In genomic region chr4:76640252-76640925, GRCh38 we compare ENCODE assay signal across 10 cellular contexts.
DNase-seq lines count a peak whose midpoint lies in the region; ATAC-seq and TF ChIP-seq lines count a peak whose summit lies in the region.
"Had no signal": no experiment of that assay in that cellular context is flagged by ENCODE, and none has a peak within 500 bp of the region (broad histone marks: within the 10 kb centered on the region; RNA-seq: fewer than 3 reads in every experiment).

No MANE protein-coding gene starts in this region.

- peaks cover 2% of the 10 kb centered on the region for H3K4me1 Mint-ChIP-seq in mesothelial cell of epicardium
- H3K4me1 Mint-ChIP-seq in activated T-cell treated with anti-CD3 and anti-CD28 coated beads, Interleukin-2, amount 50 U/mL, for 4 hours (ENCODE audit: low read depth) = no peaks in the 10 kb centered on the region

- H3K27me3 Mint-ChIP-seq in mesothelial cell of epicardium (ENCODE audit: low read depth) = no peaks in the 10 kb centered on the region
- H3K27me3 Mint-ChIP-seq in activated T-cell treated with anti-CD3 and anti-CD28 coated beads, Interleukin-2, amount 50 U/mL, for 4 hours (ENCODE audit: low read depth) = peaks cover 4% of the 10 kb centered on the region

- no peak for TF ChIP-seq CTCF in mesothelial cell of epicardium (IDR thresholded peaks at IDR 0.05; ENCODE audit: unreplicated experiment)

- no peak for ATAC-seq in activated T-cell treated with anti-CD3 and anti-CD28 coated beads, Interleukin-2, amount 50 U/mL, for 4 hours
- ATAC-seq: sciatic nerve had no signal

- H3K36me3 Mint-ChIP-seq in mesothelial cell of epicardium = peaks cover 2% of the 10 kb centered on the region
- no peaks in the 10 kb centered on the region for H3K36me3 Mint-ChIP-seq in activated T-cell treated with anti-CD3 and anti-CD28 coated beads, Interleukin-2, amount 50 U/mL, for 4 hours (ENCODE audit: insufficient read depth)

- DNase-seq in DMS79 treated with DMSO at 0.1 percent for 48 hours (lab: John Stamatoyannopoulos, UW) (peak; percentile 82), NCI-H2081 treated with DMSO at 0.1 percent for 48 hours (lab: John Stamatoyannopoulos, UW) (peak; percentile 61), mesothelial cell of epicardium (ENCODE audit: low spot score in 2 of 2, unreplicated experiment in 2 of 2) (no peak)
- DNase-seq in activated CD4-positive, alpha-beta T cell treated with anti-CD3 and anti-CD28 coated beads for 48 hours = no peak
- no peak for DNase-seq in activated CD4-positive, alpha-beta T cell treated with anti-CD3 and anti-CD28 coated beads, Interleukin-2, amount 50 U/mL, for 48 hours
- no peak for DNase-seq in activated T-cell treated with anti-CD3 and anti-CD28 coated beads, Interleukin-2, amount 50 U/mL, for 4 hours
- no peak for DNase-seq in stimulated activated CD4-positive, alpha-beta T cell treated with anti-CD3 and anti-CD28 coated beads, Interleukin-4, amount 100 ng/mL, for 24 hours
- DNase-seq: EL had no signal

- H3K27ac Mint-ChIP-seq in mesothelial cell of epicardium = peak overlapping the region; percentile 36

- no peak overlapping the region for H3K4me3 Mint-ChIP-seq in mesothelial cell of epicardium
- no peak overlapping the region for H3K4me3 Mint-ChIP-seq in activated T-cell treated with anti-CD3 and anti-CD28 coated beads, Interleukin-2, amount 50 U/mL, for 4 hours

- peak overlapping the region; percentile 22 for H3K27ac ChIP-seq in angular gyrus (ENCODE audit: low read depth, low read length)

- H3K9me3 Mint-ChIP-seq in mesothelial cell of epicardium = no peaks in the 10 kb centered on the region
- H3K9me3 Mint-ChIP-seq in activated T-cell treated with anti-CD3 and anti-CD28 coated beads, Interleukin-2, amount 50 U/mL, for 4 hours = no peaks in the 10 kb centered on the region

Comparison
In these comparisons a context has a peak if more than half of its experiments do, and no peak if none do; other contexts are left out.
1. DNase-seq: peak in DMS79 treated with DMSO at 0.1 percent for 48 hours (single experiment) and NCI-H2081 treated with DMSO at 0.1 percent for 48 hours (single experiment); none in mesothelial cell of epicardium (0 of 2), activated CD4-positive, alpha-beta T cell treated with anti-CD3 and anti-CD28 coated beads for 48 hours (single experiment), activated CD4-positive, alpha-beta T cell treated with anti-CD3 and anti-CD28 coated beads, Interleukin-2, amount 50 U/mL, for 48 hours (0 of 2), activated T-cell treated with anti-CD3 and anti-CD28 coated beads, Interleukin-2, amount 50 U/mL, for 4 hours (single experiment) and stimulated activated CD4-positive, alpha-beta T cell treated with anti-CD3 and anti-CD28 coated beads, Interleukin-4, amount 100 ng/mL, for 24 hours (single experiment).